9 cellular contexts compared by ENCODE assay signal in the genomic region with DNA sequence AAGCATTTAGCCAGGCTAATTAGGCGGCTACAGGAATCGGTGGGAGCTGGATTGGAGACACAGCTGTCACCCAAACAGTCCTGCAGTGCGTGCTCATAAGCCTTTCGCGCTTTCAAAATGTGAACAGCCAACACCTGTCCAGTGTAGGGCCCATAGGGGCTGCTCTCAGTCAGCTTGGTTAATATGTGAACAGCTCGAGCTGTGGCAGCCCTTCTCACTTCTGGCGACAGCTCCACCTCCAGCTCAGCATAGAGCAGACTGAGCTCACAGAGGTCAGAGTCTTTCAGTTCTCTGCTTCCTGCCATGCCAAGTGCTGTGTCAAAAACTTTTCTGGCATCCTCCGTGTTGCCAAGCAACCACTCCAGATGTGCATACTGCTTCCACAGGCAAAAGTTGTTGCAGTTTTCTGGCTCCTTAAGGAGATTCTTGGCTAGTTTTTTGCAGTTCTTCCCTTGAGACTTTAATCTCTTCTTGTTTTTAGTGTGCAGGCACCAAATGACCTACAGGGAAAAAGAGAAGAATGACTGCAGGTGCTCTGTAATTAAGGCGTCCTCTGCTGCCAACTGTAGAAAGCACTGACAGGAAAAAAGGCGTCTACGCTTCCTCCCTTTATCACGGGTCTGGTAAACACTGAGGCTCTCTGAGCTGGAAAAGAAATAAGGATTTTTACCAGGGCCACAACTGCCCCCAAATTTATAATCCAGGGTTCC. TPM values are rescaled to one million over a fixed set of nuclear protein-coding genes. Genes with fewer than 3 reads are reported as not detected.
DNase-seq lines count a peak whose midpoint lies in the region; ATAC-seq lines count a peak whose summit lies in the region.
"Had no signal": no experiment of that assay in that cellular context is flagged by ENCODE, and none has a peak within 500 bp of the region (broad histone marks: within the 10 kb centered on the region; RNA-seq: fewer than 3 reads in every experiment).

No MANE protein-coding gene starts in this region.

- H3K4me2 ChIP-seq in mesenchymal stem cell (ENCODE audit: low read length, poor library complexity, severe bottlenecking): no peak overlapping the region

- DNase-seq in NCI-H2081 (lab: John Stamatoyannopoulos, UW): peak; percentile 63 to 86
- peak; percentile 70 for DNase-seq in left lobe of liver (ENCODE audit: low spot score)
- DNase-seq in NCI-H2196 treated with DMSO at 0.1 percent for 48 hours (lab: John Stamatoyannopoulos, UW; ENCODE audit: unreplicated experiment): no peak
- no peak for DNase-seq in stimulated activated CD4-positive, alpha-beta T cell treated with anti-CD3 and anti-CD28 coated beads, Interleukin-4, amount 100 ng/mL, for 1 hour
- no peak for DNase-seq in mesenchymal stem cell
- no peak for DNase-seq in middle frontal gyrus (ENCODE audit: extremely low spot score, low spot score)
- DNase-seq: stimulated activated CD4-positive, alpha-beta T cell treated with anti-CD3 and anti-CD28 coated beads, Interleukin-2, amount 100 ng/mL, for 48 hours had no signal

- H3K4me1 ChIP-seq in mesenchymal stem cell (ENCODE audit: control insufficient read depth, insufficient read depth, low read depth, low read length): peaks cover 11% of the 10 kb centered on the region

- H3K4me3 ChIP-seq in mesenchymal stem cell (ENCODE audit: insufficient read depth in 1 of 2, low read depth in 1 of 2, low read length in 2 of 2): no peak overlapping the region

- peaks cover 45 to 75% of the 10 kb centered on the region in 2 experiments for H3K36me3 ChIP-seq in mesenchymal stem cell (ENCODE audit: control insufficient read depth in 1 of 2, insufficient read depth in 2 of 2, low read depth in 1 of 2, low read length in 2 of 2)

- no peaks in the 10 kb centered on the region for H3K9me3 ChIP-seq in mesenchymal stem cell (ENCODE audit: control insufficient read depth, low read length)

- H2BK5ac ChIP-seq in mesenchymal stem cell (ENCODE audit: low read depth, low read length, poor library complexity, severe bottlenecking): no peak overlapping the region

- no peak overlapping the region for H3K9ac ChIP-seq in mesenchymal stem cell (ENCODE audit: low read length)

- H3K18ac ChIP-seq in mesenchymal stem cell (ENCODE audit: low read depth in 1 of 2, low read length in 2 of 2): no peak overlapping the region

- no peak overlapping the region for H2BK12ac ChIP-seq in mesenchymal stem cell (ENCODE audit: low read length in 2 of 2)

- H4K8ac ChIP-seq in mesenchymal stem cell (ENCODE audit: low read length): no peak overlapping the region

- ATAC-seq in GM18873 (IDR thresholded peaks at IDR 0.05; ENCODE audit: low FRiP score, unreplicated experiment) (peak; percentile 93), HG02571 (IDR thresholded peaks at IDR 0.05; ENCODE audit: unreplicated experiment) (peak; percentile 98), left lobe of liver (peak; percentile 96)

- H2BK120ac ChIP-seq in mesenchymal stem cell (ENCODE audit: low read depth, low read length): no peak overlapping the region

- no peak overlapping the region for H3K14ac ChIP-seq in mesenchymal stem cell (ENCODE audit: low read length in 2 of 2)

- peaks cover 37% of the 10 kb centered on the region for H3K79me1 ChIP-seq in mesenchymal stem cell (replicated peaks; ENCODE audit: low read length, poor library complexity, severe bottlenecking)

- no peak overlapping the region for H4K91ac ChIP-seq in mesenchymal stem cell (ENCODE audit: low read length)

- H3K27ac ChIP-seq in mesenchymal stem cell (ENCODE audit: low read length, poor library complexity, severe bottlenecking): no peak overlapping the region

- 88% methylated on average over 12 of the region's 12 CpGs for WGBS in mesenchymal stem cell

- no peak overlapping the region for H3K23ac ChIP-seq in mesenchymal stem cell (ENCODE audit: low read length in 2 of 2)

- no peak overlapping the region for H3K4ac ChIP-seq in mesenchymal stem cell (ENCODE audit: low read depth in 1 of 2, low read length in 2 of 2)

- H3K27me3 ChIP-seq in mesenchymal stem cell (ENCODE audit: control insufficient read depth in 1 of 2, insufficient read depth in 1 of 2, low read length in 2 of 2): no peaks in the 10 kb centered on the region

- H2BK15ac ChIP-seq in mesenchymal stem cell (ENCODE audit: low read depth, poor library complexity, severe bottlenecking): no peak overlapping the region

- H2AFZ ChIP-seq in mesenchymal stem cell (ENCODE audit: low read depth, low read length): no peak overlapping the region

- H2AK5ac ChIP-seq in mesenchymal stem cell (ENCODE audit: low read length, severe bottlenecking): no peak overlapping the region

RNA-seq across cellular contexts. Expression of gene PSMC1, which starts 32.4 kb away (rescaled TPM):
- total RNA-seq in left lobe of liver: 39.9 TPM
- 135 TPM for polyA plus RNA-seq in mesenchymal stem cell (2013, experiment 1 of 2)
- polyA plus RNA-seq in mesenchymal stem cell (2013, experiment 2 of 2): 146 TPM

RNA-seq across cellular contexts. Expression of gene NRDE2, which starts 42.9 kb away (rescaled TPM):
- 14.0 TPM for total RNA-seq in left lobe of liver
- polyA plus RNA-seq in mesenchymal stem cell (2013, experiment 1 of 2): 4.8 TPM
- polyA plus RNA-seq in mesenchymal stem cell (2013, experiment 2 of 2): 4.4 TPM

Comparison
In these comparisons a context has a peak if more than half of its experiments do, and no peak if none do; other contexts are left out.
1. DNase-seq: peak in NCI-H2081 (2 of 2) and left lobe of liver (single experiment); none in NCI-H2196 treated with DMSO at 0.1 percent for 48 hours (single experiment), stimulated activated CD4-positive, alpha-beta T cell treated with anti-CD3 and anti-CD28 coated beads, Interleukin-4, amount 100 ng/mL, for 1 hour (single experiment), mesenchymal stem cell (single experiment) and middle frontal gyrus (single experiment).
2. Peak in every context shown above with its lines, with median percentiles within 50 percentile points of each other: ATAC-seq.